In the genomic region with DNA sequence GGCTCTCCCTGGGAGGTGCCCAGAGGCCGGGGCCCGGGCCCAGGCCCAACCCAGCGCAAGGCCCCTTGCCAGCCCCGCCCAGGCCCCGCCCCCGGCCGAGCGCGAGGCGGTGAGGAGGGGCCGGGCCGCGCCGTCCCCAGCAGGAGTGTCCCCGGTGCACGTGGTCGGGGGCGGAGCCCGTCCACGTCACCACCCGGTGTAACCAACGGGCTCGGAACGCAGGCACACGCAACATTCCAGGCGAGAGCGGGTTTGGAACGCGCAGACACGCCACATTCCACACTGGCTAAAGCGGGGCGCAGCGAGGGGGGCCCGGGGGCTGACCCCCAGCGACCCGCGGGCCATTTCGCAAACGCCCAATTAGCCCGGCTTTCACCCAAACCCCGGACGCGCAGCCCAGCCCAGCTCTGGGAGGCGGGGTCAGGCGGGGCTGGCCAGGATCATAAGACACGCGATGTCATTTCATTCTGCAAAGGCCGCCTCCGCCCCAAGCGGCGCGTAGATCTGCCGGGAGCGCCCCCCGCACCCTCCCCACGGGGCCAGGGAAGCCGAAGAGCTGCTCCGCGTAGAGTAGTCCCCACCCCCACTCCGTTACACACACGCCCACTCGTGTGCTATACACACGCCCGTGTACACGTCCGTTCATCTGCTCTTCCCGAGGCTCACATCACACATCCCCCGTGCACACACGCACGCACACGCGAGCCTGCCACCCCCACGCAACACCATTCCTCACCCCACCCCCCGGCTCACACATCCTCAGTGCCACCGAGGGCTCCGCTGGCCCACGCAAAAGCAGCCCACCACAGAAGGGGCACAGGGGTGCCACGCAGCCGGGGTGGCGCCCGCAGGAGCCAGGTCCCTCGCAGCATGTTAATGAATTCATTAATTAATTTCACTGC, we compare ENCODE assay signal across 1 cellular context.
TF ChIP-seq lines count a peak whose summit lies in the region.

No MANE protein-coding gene starts in this region.

TF ChIP-seq in HCT116, 20 proteins besides CTCF, POLR2A, EP300 and RAD21 (continued from another document):
- TF ChIP-seq, protein P1, sequence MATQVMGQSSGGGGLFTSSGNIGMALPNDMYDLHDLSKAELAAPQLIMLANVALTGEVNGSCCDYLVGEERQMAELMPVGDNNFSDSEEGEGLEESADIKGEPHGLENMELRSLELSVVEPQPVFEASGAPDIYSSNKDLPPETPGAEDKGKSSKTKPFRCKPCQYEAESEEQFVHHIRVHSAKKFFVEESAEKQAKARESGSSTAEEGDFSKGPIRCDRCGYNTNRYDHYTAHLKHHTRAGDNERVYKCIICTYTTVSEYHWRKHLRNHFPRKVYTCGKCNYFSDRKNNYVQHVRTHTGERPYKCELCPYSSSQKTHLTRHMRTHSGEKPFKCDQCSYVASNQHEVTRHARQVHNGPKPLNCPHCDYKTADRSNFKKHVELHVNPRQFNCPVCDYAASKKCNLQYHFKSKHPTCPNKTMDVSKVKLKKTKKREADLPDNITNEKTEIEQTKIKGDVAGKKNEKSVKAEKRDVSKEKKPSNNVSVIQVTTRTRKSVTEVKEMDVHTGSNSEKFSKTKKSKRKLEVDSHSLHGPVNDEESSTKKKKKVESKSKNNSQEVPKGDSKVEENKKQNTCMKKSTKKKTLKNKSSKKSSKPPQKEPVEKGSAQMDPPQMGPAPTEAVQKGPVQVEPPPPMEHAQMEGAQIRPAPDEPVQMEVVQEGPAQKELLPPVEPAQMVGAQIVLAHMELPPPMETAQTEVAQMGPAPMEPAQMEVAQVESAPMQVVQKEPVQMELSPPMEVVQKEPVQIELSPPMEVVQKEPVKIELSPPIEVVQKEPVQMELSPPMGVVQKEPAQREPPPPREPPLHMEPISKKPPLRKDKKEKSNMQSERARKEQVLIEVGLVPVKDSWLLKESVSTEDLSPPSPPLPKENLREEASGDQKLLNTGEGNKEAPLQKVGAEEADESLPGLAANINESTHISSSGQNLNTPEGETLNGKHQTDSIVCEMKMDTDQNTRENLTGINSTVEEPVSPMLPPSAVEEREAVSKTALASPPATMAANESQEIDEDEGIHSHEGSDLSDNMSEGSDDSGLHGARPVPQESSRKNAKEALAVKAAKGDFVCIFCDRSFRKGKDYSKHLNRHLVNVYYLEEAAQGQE (IDR thresholded peaks at IDR 0.05; ENCODE audit: low read depth) = no peak
- TF ChIP-seq CEBPB (IDR thresholded peaks at IDR 0.05; ENCODE audit: low read depth) = no peak
